Comparison of ENCODE assay signal across 21 cellular contexts in the genomic region with DNA sequence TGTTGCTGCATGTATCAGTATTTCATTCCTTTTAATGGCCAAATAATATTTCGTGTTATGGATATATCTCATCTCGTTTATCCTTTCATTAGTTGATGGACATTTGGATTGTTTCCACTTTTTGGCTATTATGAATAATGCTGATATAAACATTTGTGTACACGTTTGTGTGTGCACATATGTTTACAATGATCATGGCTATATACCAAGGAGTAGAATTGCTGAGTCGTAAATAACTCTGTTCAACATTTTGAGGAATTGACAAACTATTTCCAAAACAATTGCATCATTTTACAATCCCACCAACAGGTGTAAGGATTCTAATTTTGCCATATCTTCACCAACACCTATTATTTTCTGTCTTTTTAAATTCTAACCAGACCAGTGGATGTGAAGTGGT. TPM values are rescaled to one million over a fixed set of nuclear protein-coding genes. Genes with fewer than 3 reads are reported as not detected.
DNase-seq lines count a peak whose midpoint lies in the region; ATAC-seq, FAIRE-seq and TF ChIP-seq lines count a peak whose summit lies in the region.
"Had no signal": no experiment of that assay in that cellular context is flagged by ENCODE, and none has a peak within 500 bp of the region (broad histone marks: within the 10 kb centered on the region; RNA-seq: fewer than 3 reads in every experiment).

No MANE protein-coding gene starts in this region.

- H3K9me3 Mint-ChIP-seq in astrocyte (ENCODE audit: unreplicated experiment) = no peaks in the 10 kb centered on the region
- H3K9me3 Mint-ChIP-seq: CD8-positive, alpha-beta T cell; H9; HFFc6 had no signal

- peaks cover 5% of the 10 kb centered on the region for H3K4me1 Mint-ChIP-seq in astrocyte (ENCODE audit: low read depth, unreplicated experiment)
- H3K4me1 Mint-ChIP-seq: B cell had no signal

- H3K79me2 ChIP-seq in astrocyte (ENCODE audit: insufficient read depth, low read length) = no peaks in the 10 kb centered on the region

- ATAC-seq in A549 = no peak
- ATAC-seq in SK-N-SH treated with all-trans-retinoic acid at 6 μM for 48 hours = no peak
- ATAC-seq: CD8-positive, alpha-beta T cell; HCT116 had no signal

- H4K20me1 ChIP-seq in astrocyte (ENCODE audit: insufficient read depth, low read length) = no peaks in the 10 kb centered on the region
- H4K20me1 ChIP-seq: BLaER1 had no signal

- no peak overlapping the region for H3K4me3 Mint-ChIP-seq in astrocyte (ENCODE audit: unreplicated experiment)
- H3K4me3 Mint-ChIP-seq: B cell; CD4-positive, CD25-positive, alpha-beta regulatory T cell; CD8-positive, alpha-beta T cell; HFFc6 had no signal

- no peak overlapping the region for H3K9ac ChIP-seq in astrocyte (ENCODE audit: low read length)
- H3K9ac ChIP-seq: BLaER1, GM23248 had no signal

- no peaks in the 10 kb centered on the region for H3K36me3 ChIP-seq in astrocyte (ENCODE audit: insufficient read depth, low read length)
- H3K36me3 ChIP-seq: BLaER1 had no signal

- no peak for TF ChIP-seq CTCF in A549 (IDR thresholded peaks at IDR 0.05)
- TF ChIP-seq CTCF in astrocyte (IDR thresholded peaks at IDR 0.05; ENCODE audit: insufficient read depth, low read depth, low read length) = no peak

- H3K4me1 ChIP-seq in A549 (peaks cover 20% of the 10 kb centered on the region), astrocyte (ENCODE audit: insufficient read depth, low read length) (no peaks in the 10 kb centered on the region)
- H3K4me1 ChIP-seq: BLaER1 had no signal

- DNase-seq in A549 (ENCODE audit: low read depth in 1 of 2, low spot score in 1 of 2) = no peak
- no peak for DNase-seq in H54 (ENCODE audit: insufficient read length, low spot score)
- no peak for DNase-seq in astrocyte (ENCODE audit: low read depth)
- DNase-seq in middle frontal gyrus (ENCODE audit: extremely low spot score, low spot score) = no peak
- DNase-seq: Caco-2; CD4-positive, CD25-positive, alpha-beta regulatory T cell; CD8-positive, alpha-beta T cell; DMS153; DND-41; GM23248; H9; HFFc6 had no signal

- H3K9me3 ChIP-seq in A549 = no peaks in the 10 kb centered on the region
- no peaks in the 10 kb centered on the region for H3K9me3 ChIP-seq in astrocyte (ENCODE audit: insufficient read depth, low read depth, low read length)
- H3K9me3 ChIP-seq: BLaER1, Caco-2 had no signal

- POLR2A ChIA-PET in A549 (lab: Yijun Ruan, JAX) = no interaction called here

- no peak for TF ChIP-seq EP300 in A549 (IDR thresholded peaks at IDR 0.05)

- H3K27me3 ChIP-seq in astrocyte (ENCODE audit: insufficient read depth, low read length) = no peaks in the 10 kb centered on the region
- H3K27me3 ChIP-seq: BLaER1 had no signal

- no peaks in the 10 kb centered on the region for H3K27me3 Mint-ChIP-seq in astrocyte (ENCODE audit: low read depth, unreplicated experiment)

- H3K27ac Mint-ChIP-seq in astrocyte (ENCODE audit: unreplicated experiment) = no peak overlapping the region
- H3K27ac Mint-ChIP-seq: B cell; CD4-positive, CD25-positive, alpha-beta regulatory T cell; CD8-positive, alpha-beta T cell; H9; HFFc6 had no signal

- H2AFZ ChIP-seq in astrocyte (ENCODE audit: low read depth, low read length) = no peak overlapping the region
- H2AFZ ChIP-seq: GM23248 had no signal

- H3K27ac ChIP-seq in A549 = no peak overlapping the region
- H3K27ac ChIP-seq in astrocyte (ENCODE audit: low read depth, low read length) = no peak overlapping the region
- H3K27ac ChIP-seq: BLaER1, C4-2B, GM23248 had no signal

- 78% methylated on average over 4 of the region's 4 CpGs for WGBS in A549 (ENCODE audit: missing lambda C conversion rate)

- H3K36me3 Mint-ChIP-seq in astrocyte (ENCODE audit: low read depth, unreplicated experiment) = no peaks in the 10 kb centered on the region
- H3K36me3 Mint-ChIP-seq: CD4-positive, CD25-positive, alpha-beta regulatory T cell; CD8-positive, alpha-beta T cell had no signal

- H3K4me3 ChIP-seq in A549 = no peak overlapping the region
- H3K4me3 ChIP-seq in astrocyte (ENCODE audit: insufficient read depth, low read depth, low read length) = no peak overlapping the region
- H3K4me3 ChIP-seq: BLaER1, GM23248 had no signal

- CTCF ChIA-PET in A549 (lab: Yijun Ruan, JAX) = no interaction called here

- H3K4me2 ChIP-seq in A549 (no peak overlapping the region), astrocyte (ENCODE audit: low read length) (no peak overlapping the region)
- H3K4me2 ChIP-seq: BLaER1 had no signal

- TF ChIP-seq POLR2A in A549 (IDR thresholded peaks at IDR 0.05; ENCODE audit: low read length) = no peak
- no peak for TF ChIP-seq POLR2A in H54 (IDR thresholded peaks at IDR 0.05; ENCODE audit: low read depth, low read length)

- no peak for FAIRE-seq in A549 (lab: Jason Lieb, UNC)
- FAIRE-seq in H54 (lab: Jason Lieb, UNC) = peak; percentile 58
- FAIRE-seq in astrocyte (lab: Jason Lieb, UNC) = peak; percentile 34
- FAIRE-seq in colon (lab: Jason Lieb, UNC) = peak; percentile 76
- FAIRE-seq: G401.6, GM19239, H1 had no signal

- TF ChIP-seq RAD21 in A549 (conservative IDR thresholded peaks at IDR 0.05 in 1 of 2, IDR thresholded peaks at IDR 0.05 in 1 of 2) = no peak

TF ChIP-seq in A549, 52 proteins besides CTCF, POLR2A, EP300 and RAD21:
- TF ChIP-seq MAFK (IDR thresholded peaks at IDR 0.05; ENCODE audit: partially characterized antibody) (peak; percentile 86), SMC3 (IDR thresholded peaks at IDR 0.05) (no peak)

TF ChIP-seq in SK-N-SH treated with all-trans-retinoic acid at 6 μM for 48 hours, 23 proteins besides CTCF, POLR2A, EP300 and RAD21:
- no peak for TF ChIP-seq CSRNP3 (CRISPR knock-in tag; IDR thresholded peaks at IDR 0.05)
TF ChIP-seq in SK-N-SH treated with all-trans-retinoic acid at 6 μM for 48 hours: peak in this region for 0.

RNA-seq across cellular contexts. Expression of gene PNRC1, which starts 26.4 kb away (rescaled TPM):
- polyA plus RNA-seq in A549 (2011; rRNA removed) (27.2 and 28.3 TPM in 2 replicates), A549 (2017; fragmentation: RNase III; extraction: RNeasy Plus Mini Kit Qiagen cat#74134 plus additional on column Dnase treatment) (25.6 to 38.2 TPM (median 37.8 TPM) in 3 replicates)
- 6.1 and 8.8 TPM in 2 replicates for polyA plus RNA-seq in A549 (2012; cell fraction: cytosol; rRNA removed)
- 7.5 and 12.5 TPM in 2 replicates for polyA plus RNA-seq in A549 (2012; cell fraction: nucleus; rRNA removed)
- polyA minus RNA-seq in A549 (2011; rRNA and poly(A)+ RNA removed) = 16.0 and 26.3 TPM in 2 replicates
- 93.2 and 95.9 TPM in 2 replicates for total RNA-seq in astrocyte
